9 cellular contexts compared by ENCODE assay signal in genomic region chr3:9703736-9704342, GRCh38. TPM values are rescaled to one million over a fixed set of nuclear protein-coding genes. Genes with fewer than 3 reads are reported as not detected.
DNase-seq lines count a peak whose midpoint lies in the region; ATAC-seq and TF ChIP-seq lines count a peak whose summit lies in the region.
"Had no signal": no experiment of that assay in that cellular context is flagged by ENCODE, and none has a peak within 500 bp of the region (broad histone marks: within the 10 kb centered on the region; RNA-seq: fewer than 3 reads in every experiment).

CPNE9 (plus strand) TSS chr3:9703833; CDS start chr3:9703997, 164 bp downstream.

- no peak within 1 kb of the TSS for H2AFZ ChIP-seq in neural cell (ENCODE audit: low read depth, low read length)

- TF ChIP-seq EP300 in esophagus muscularis mucosa (IDR thresholded peaks at IDR 0.05) (no peak), neural cell (conservative IDR thresholded peaks at IDR 0.05; ENCODE audit: poor library complexity, severe bottlenecking) (no peak)

- no peaks in the 10 kb centered on the region for H3K4me1 ChIP-seq in Panc1 (ENCODE audit: control insufficient read depth, insufficient read depth, low read length)
- H3K4me1 ChIP-seq in esophagus muscularis mucosa = peaks cover 14 to 20% (median 20%) of the 10 kb centered on the region in 4 donors

- peak within 1 kb of the TSS; percentile 43 to 83 for H3K4me3 Mint-ChIP-seq in CD14-positive monocyte

- POLR2A ChIA-PET in Panc1 (lab: Charles Lee) = no interaction called here

- no peaks in the 10 kb centered on the region for H3K79me2 ChIP-seq in neural cell (replicated peaks; ENCODE audit: insufficient read depth, low read length)

- peaks cover 22% of the 10 kb centered on the region for H3K4me1 Mint-ChIP-seq in CD14-positive monocyte

- H3K27me3 Mint-ChIP-seq in CD14-positive monocyte (ENCODE audit: low read depth in 3 of 3) = peaks cover 36 to 55% (median 40%) of the 10 kb centered on the region in 3 donors

- H3K36me3 Mint-ChIP-seq in CD14-positive monocyte = peaks cover 48 to 51% of the 10 kb centered on the region in 2 donors

- no peak for TF ChIP-seq POLR2A in esophagus muscularis mucosa (IDR thresholded peaks at IDR 0.05; ENCODE audit: low read depth)

- BruUV-seq in Panc1 (replicated peaks; lab: Mats Ljungman, UMichigan) = no TSS peak

- CTCF ChIA-PET in Panc1 (lab: Charles Lee) = no interaction called here

- H3K9me3 ChIP-seq in Panc1 (ENCODE audit: control insufficient read depth, insufficient read depth, low read depth, low read length) (no peaks in the 10 kb centered on the region), esophagus muscularis mucosa (no peaks in the 10 kb centered on the region), neural cell (ENCODE audit: low read length) (no peaks in the 10 kb centered on the region)

- no peak for TF ChIP-seq RAD21 in neural cell (conservative IDR thresholded peaks at IDR 0.05)

- H4K20me1 ChIP-seq in neural cell (ENCODE audit: insufficient read depth) = no peaks in the 10 kb centered on the region

- no peaks in the 10 kb centered on the region for H3F3A ChIP-seq in neural cell (ENCODE audit: insufficient read depth, low read length, poor library complexity, severe bottlenecking)

- H3K9me2 ChIP-seq in neural cell (ENCODE audit: insufficient read depth, low read length) = no peaks in the 10 kb centered on the region

- in situ Hi-C loops in Panc1 (cut with HindIII; ENCODE audit: low pct_unique_long_range_greater_than_20kb, low sequenced_read_pairs) = no loop called here

- DNase-seq in CD14-positive monocyte (ENCODE audit: low spot score) = no peak
- DNase-seq in Panc1 (ENCODE audit: low read depth, low spot score) = no peak
- DNase-seq in esophagus muscularis mucosa (ENCODE audit: extremely low spot score) = no peak
- no peak for DNase-seq in nucleus accumbens (lab: John Stamatoyannopoulos, UW)
- DNase-seq in NCI-H2029 (lab: John Stamatoyannopoulos, UW) = no peak

- TF ChIP-seq CTCF in CD14-positive monocyte (IDR thresholded peaks at IDR 0.05) = no peak
- TF ChIP-seq CTCF in Panc1 (IDR thresholded peaks at IDR 0.05) = no peak
- TF ChIP-seq CTCF in esophagus muscularis mucosa (IDR thresholded peaks at IDR 0.05) = no peak
- TF ChIP-seq CTCF in neural cell (IDR thresholded peaks at IDR 0.05; ENCODE audit: poor library complexity, severe bottlenecking) = no peak

- H3K4me3 ChIP-seq in Panc1 (ENCODE audit: low read depth in 2 of 2, low read length in 2 of 2) (peak within 1 kb of the TSS; percentile 29 to 46), esophagus muscularis mucosa (peak within 1 kb of the TSS; percentile 36 to 48 (median 42)), neural cell (ENCODE audit: low read length) (peak within 1 kb of the TSS; percentile 60)

- ATAC-seq in Panc1 = peak; percentile 68
- no peak for ATAC-seq in HG03196 (IDR thresholded peaks at IDR 0.05; ENCODE audit: unreplicated experiment)
- ATAC-seq in HG03457 (IDR thresholded peaks at IDR 0.05; ENCODE audit: unreplicated experiment) = no peak

- intact Hi-C loops in CD14-positive monocyte (cut with micrococcal nuclease) = no loop called here
- intact Hi-C loops in Panc1 (cut with micrococcal nuclease; ENCODE audit: unreplicated experiment) = no loop called here
- intact Hi-C loops in esophagus muscularis mucosa (cut with DNase I) = no loop called here

- H3K9ac ChIP-seq in neural cell (ENCODE audit: low read length) = peak within 1 kb of the TSS; percentile 16

- H3K27ac ChIP-seq in Panc1 (ENCODE audit: low read length) (no peak within 1 kb of the TSS), esophagus muscularis mucosa (replicated peaks in 1 of 4) (no peak within 1 kb of the TSS), neural cell (ENCODE audit: low read length) (no peak within 1 kb of the TSS)

- no CpG with 5 or more reads among the region's 56 CpGs for WGBS in esophagus muscularis mucosa

- peaks cover 0 to 13% (median 4%) of the 10 kb centered on the region in 7 donors for H3K9me3 Mint-ChIP-seq in CD14-positive monocyte

- H3K4me2 ChIP-seq in neural cell (ENCODE audit: low read length) = no peak within 1 kb of the TSS

- H3K27ac Mint-ChIP-seq in CD14-positive monocyte = no peak within 1 kb of the TSS

- no peaks in the 10 kb centered on the region for H3K36me3 ChIP-seq in Panc1 (ENCODE audit: control insufficient read depth, insufficient read depth, low read length)
- H3K36me3 ChIP-seq in esophagus muscularis mucosa = peaks cover 21 to 42% (median 41%) of the 10 kb centered on the region in 4 donors
- H3K36me3 ChIP-seq in neural cell (ENCODE audit: insufficient read depth, low read length) = no peaks in the 10 kb centered on the region

- no peaks in the 10 kb centered on the region for H3K27me3 ChIP-seq in Panc1 (ENCODE audit: control insufficient read depth, insufficient read depth, low read length)
- H3K27me3 ChIP-seq in esophagus muscularis mucosa = peaks cover 0 to 27% (median 9%) of the 10 kb centered on the region in 4 donors
- peaks cover 34% of the 10 kb centered on the region for H3K27me3 ChIP-seq in neural cell (ENCODE audit: insufficient read depth, low read depth, low read length)

TF ChIP-seq in neural cell, 6 proteins besides CTCF, POLR2A, EP300 and RAD21:
- peak; percentile 12 for TF ChIP-seq SMC3 (conservative IDR thresholded peaks at IDR 0.05; ENCODE audit: poor library complexity)
- TF ChIP-seq MXI1 (conservative IDR thresholded peaks at IDR 0.05; ENCODE audit: poor library complexity, severe bottlenecking) = no peak
- no peak for TF ChIP-seq TAF1 (IDR thresholded peaks at IDR 0.05; ENCODE audit: low read depth)
- no peak for TF ChIP-seq EZH2 (IDR thresholded peaks at IDR 0.05; ENCODE audit: borderline replicate concordance, insufficient read depth, low read length, poor library complexity, severe bottlenecking)

RNA-seq across cellular contexts. Expression of gene CPNE9, which starts in this region (rescaled TPM):
- under 1 TPM in 1 of 2 donors, not detected in 1; 0.51 TPM for polyA plus RNA-seq in CD14-positive monocyte
- 0.13 TPM for total RNA-seq in Panc1 (2021; ENCODE audit: unreplicated experiment)
- polyA plus RNA-seq in Panc1 (2012; ENCODE audit: insufficient read length) = not detected
- total RNA-seq in esophagus muscularis mucosa = under 1 TPM in 2 of 4 donors, not detected in 2; 0.33 to 0.42 TPM
- 0.32 TPM in 1 of 2 replicates, not detected in the other for polyA plus RNA-seq in neural cell
- polyA minus RNA-seq in neural cell = not detected in 2 replicates
- total RNA-seq: dermis microvascular lymphatic vessel endothelial cell had no signal

Comparison
In these comparisons a context has a peak if more than half of its experiments do, and no peak if none do; other contexts are left out.
1. Peak in ATAC-seq and H3K4me3 ChIP-seq in Panc1; RNA of the gene not detected or under 1 TPM.